Comparison of ENCODE assay signal across 2 cellular contexts in genomic region chr17:40936437-40936971, GRCh38.
A peak's percentile ranks its signal among the peaks of the same experiment; 100 is the strongest.
TF ChIP-seq lines count a peak whose summit lies in the region.

No MANE protein-coding gene starts in this region.

TF ChIP-seq in Ishikawa, 13 proteins besides CTCF, POLR2A, EP300 and RAD21:
- TF ChIP-seq MAX (IDR thresholded peaks at IDR 0.05) (no peak), FOXM1 (IDR thresholded peaks at IDR 0.05; ENCODE audit: borderline replicate concordance, low read depth) (no peak), YY1 (IDR thresholded peaks at IDR 0.05; ENCODE audit: low read depth) (no peak), CEBPB (IDR thresholded peaks at IDR 0.05) (peak; percentile 48; the same call in 1 of the 2 replicates)

TF ChIP-seq in K562, 482 proteins besides CTCF, POLR2A, EP300 and RAD21:
- no peak for TF ChIP-seq MEF2A (IDR thresholded peaks at IDR 0.05; ENCODE audit: control insufficient read depth, low read depth, low read length)
- no peak for TF ChIP-seq SNAPC5 (CRISPR knock-in tag; IDR thresholded peaks at IDR 0.05)
- TF ChIP-seq ZNF764 (CRISPR knock-in tag; IDR thresholded peaks at IDR 0.05; ENCODE audit: low read depth), result no peak
- TF ChIP-seq EHMT2 (IDR thresholded peaks at IDR 0.05), result no peak
- TF ChIP-seq CEBPG (CRISPR knock-in tag; IDR thresholded peaks at IDR 0.05), result no peak
- 0 out of 4 replicates have a peak, but pooled peaks of 1 of the 2 experiments have one; percentile 7 for TF ChIP-seq CEBPG (tag; conservative IDR thresholded peaks at IDR 0.05 in 1 of 2, IDR thresholded peaks at IDR 0.05 in 1 of 2)
- no peak for TF ChIP-seq HIVEP1 (CRISPR knock-in tag; IDR thresholded peaks at IDR 0.05)
- no peak for TF ChIP-seq HNRNPUL1 (IDR thresholded peaks at IDR 0.05; ENCODE audit: low read length)
- TF ChIP-seq KDM2B (CRISPR knock-in tag; IDR thresholded peaks at IDR 0.05), result no peak
- no peak for TF ChIP-seq ARHGAP35 (IDR thresholded peaks at IDR 0.05; ENCODE audit: partially characterized antibody)
- no peak for TF ChIP-seq SNIP1 (IDR thresholded peaks at IDR 0.05; ENCODE audit: low read depth)
- peak; percentile 14; the same call in 1 of the 2 replicates for TF ChIP-seq CEBPB (tag; IDR thresholded peaks at IDR 0.05)
- TF ChIP-seq ZBTB5 (IDR thresholded peaks at IDR 0.05), result no peak
- TF ChIP-seq ARID3A (IDR thresholded peaks at IDR 0.05; ENCODE audit: borderline replicate concordance, low read depth, low read length), result no peak
- TF ChIP-seq RBM39 (optimal IDR thresholded peaks at IDR 0.05; ENCODE audit: low read depth, low read length), result no peak
- no peak for TF ChIP-seq THRAP3 (IDR thresholded peaks at IDR 0.05; ENCODE audit: borderline replicate concordance)
